Comparison of ENCODE assay signal across 10 cellular contexts in the genomic region with DNA sequence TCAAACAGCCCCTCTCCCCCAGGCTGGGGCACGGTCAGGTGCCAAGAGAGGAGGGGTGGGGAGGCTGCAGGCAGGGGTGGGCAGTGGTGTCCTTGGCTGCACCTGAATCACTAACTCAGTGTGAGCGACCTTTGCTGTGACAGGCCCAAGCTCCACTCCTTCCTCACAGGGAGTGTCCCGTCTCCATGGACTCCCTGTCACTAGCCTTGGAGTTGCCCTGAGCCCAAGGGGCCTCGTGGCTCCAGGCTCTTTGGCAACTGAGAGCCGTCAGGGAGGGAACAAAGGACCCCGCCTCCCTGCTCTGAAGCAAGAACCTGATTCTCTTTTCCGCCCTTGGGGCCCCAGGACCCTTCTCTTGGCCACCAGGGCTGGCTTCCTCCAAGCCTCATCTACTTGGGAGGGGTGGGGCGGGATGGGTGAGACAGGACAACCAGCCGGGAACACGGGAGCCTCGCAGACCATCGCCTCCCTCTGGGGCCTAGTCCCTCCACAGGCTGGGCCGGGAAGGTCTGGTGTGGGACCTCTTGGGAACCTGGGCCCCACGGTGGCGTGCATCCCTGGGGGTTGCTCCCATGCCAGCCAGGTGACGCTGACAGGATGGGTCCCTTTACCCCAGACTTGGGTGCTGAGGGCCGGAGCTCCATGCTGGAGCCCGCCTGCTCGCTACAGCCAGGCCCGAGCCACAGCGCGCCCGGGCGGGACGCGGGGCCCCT. TPM values are rescaled to one million over a fixed set of nuclear protein-coding genes. Genes with fewer than 3 reads are reported as not detected.
DNase-seq lines count a peak whose midpoint lies in the region; ATAC-seq and TF ChIP-seq lines count a peak whose summit lies in the region.
"Had no signal": no experiment of that assay in that cellular context is flagged by ENCODE, and none has a peak within 500 bp of the region (broad histone marks: within the 10 kb centered on the region; RNA-seq: fewer than 3 reads in every experiment).

No MANE protein-coding gene starts in this region.

- no peaks in the 10 kb centered on the region for H3K27me3 Mint-ChIP-seq in activated T-helper 1 cell treated with anti-CD3 and anti-CD28 coated beads, Interleukin-12 subunit alpha, Interleukin-12 subunit beta, Interleukin-2, Interleukin-4 antibody, amounts not matched to agents 30 ng/mL and 10 ng/mL and 1 ng/mL, durations not matched to agents 14 hours and 24 hours and 36 hours (ENCODE audit: insufficient read depth)
- H3K27me3 Mint-ChIP-seq: activated CD4-positive, alpha-beta memory T cell treated with anti-CD3 and anti-CD28 coated beads, Interleukin-2, amount 10 ng/mL, durations not matched to agents 7 days and 5 days had no signal

- H3K27me3 ChIP-seq in left ventricle myocardium inferior (ENCODE audit: low read depth) (no peaks in the 10 kb centered on the region), body of pancreas (no peaks in the 10 kb centered on the region), mucosa of rectum (ENCODE audit: control insufficient read depth in 2 of 2, insufficient read depth in 2 of 2, low read length in 2 of 2) (no peaks in the 10 kb centered on the region), vagina (no peaks in the 10 kb centered on the region)

- peak overlapping the region; percentile 88 for H3K4me3 ChIP-seq in left ventricle myocardium inferior
- H3K4me3 ChIP-seq in body of pancreas, result no peak overlapping the region
- H3K4me3 ChIP-seq in mucosa of rectum (ENCODE audit: low read length in 2 of 2), result peak overlapping the region; percentile 72 to 76
- H3K4me3 ChIP-seq in vagina, result peak overlapping the region; percentile 57 to 61

- no peak overlapping the region for H3K27ac Mint-ChIP-seq in activated T-helper 1 cell treated with anti-CD3 and anti-CD28 coated beads, Interleukin-12 subunit alpha, Interleukin-12 subunit beta, Interleukin-2, Interleukin-4 antibody, amounts not matched to agents 30 ng/mL and 10 ng/mL and 1 ng/mL, durations not matched to agents 14 hours and 24 hours and 36 hours
- H3K27ac Mint-ChIP-seq: activated CD4-positive, alpha-beta memory T cell treated with anti-CD3 and anti-CD28 coated beads, Interleukin-2, amount 10 ng/mL, durations not matched to agents 7 days and 5 days had no signal

- no peaks in the 10 kb centered on the region for H3K36me3 Mint-ChIP-seq in activated T-helper 1 cell treated with anti-CD3 and anti-CD28 coated beads, Interleukin-12 subunit alpha, Interleukin-12 subunit beta, Interleukin-2, Interleukin-4 antibody, amounts not matched to agents 30 ng/mL and 10 ng/mL and 1 ng/mL, durations not matched to agents 14 hours and 24 hours and 36 hours (ENCODE audit: low read depth)

- H3K27ac ChIP-seq in left ventricle myocardium inferior (replicated peaks), result peak overlapping the region; percentile 92
- H3K27ac ChIP-seq in body of pancreas, result peak overlapping the region in 3 of 4 donors; percentile 52 to 72 (median 53)
- H3K27ac ChIP-seq in mucosa of rectum (ENCODE audit: low read depth in 2 of 2, low read length in 2 of 2), result peak overlapping the region in 1 of 2 donors; percentile 73
- H3K27ac ChIP-seq in vagina, result no peak overlapping the region
- H3K27ac ChIP-seq: GM23248 had no signal

- H3K36me3 ChIP-seq in left ventricle myocardium inferior (peaks cover 12% of the 10 kb centered on the region), body of pancreas (replicated peaks in 1 of 2; ENCODE audit: insufficient read depth in 1 of 2, low read depth in 2 of 2) (no peaks in the 10 kb centered on the region), mucosa of rectum (ENCODE audit: control insufficient read depth in 2 of 2, insufficient read depth in 2 of 2, low read length in 2 of 2) (peaks cover 5 to 6% of the 10 kb centered on the region in 2 donors), vagina (peaks cover 0 to 7% of the 10 kb centered on the region in 2 donors)

- no peak overlapping the region for H3K4me3 Mint-ChIP-seq in activated T-helper 1 cell treated with anti-CD3 and anti-CD28 coated beads, Interleukin-12 subunit alpha, Interleukin-12 subunit beta, Interleukin-2, Interleukin-4 antibody, amounts not matched to agents 30 ng/mL and 10 ng/mL and 1 ng/mL, durations not matched to agents 14 hours and 24 hours and 36 hours

- DNase-seq in left ventricle myocardium inferior (no peak), left ventricle myocardium superior (no peak), body of pancreas (no peak), vagina (ENCODE audit: extremely low spot score in 2 of 2) (no peak), H4 (ENCODE audit: low spot score) (no peak), islet precursor cell (no peak)
- DNase-seq in activated T-helper 1 cell treated with anti-CD3 and anti-CD28 coated beads, Interleukin-12 subunit alpha, Interleukin-12 subunit beta, Interleukin-2, Interleukin-4 antibody, amounts not matched to agents 30 ng/mL and 10 ng/mL and 1 ng/mL, durations not matched to agents 14 hours and 24 hours and 36 hours (ENCODE audit: low spot score), result no peak

- 43 to 62% methylated on average over 5 to 26 of the region's 26 CpGs for WGBS in body of pancreas, 2 donors

- TF ChIP-seq POLR2A in body of pancreas (IDR thresholded peaks at IDR 0.05) (no peak), vagina (IDR thresholded peaks at IDR 0.05) (no peak)

- no peaks in the 10 kb centered on the region for H3K4me1 Mint-ChIP-seq in activated T-helper 1 cell treated with anti-CD3 and anti-CD28 coated beads, Interleukin-12 subunit alpha, Interleukin-12 subunit beta, Interleukin-2, Interleukin-4 antibody, amounts not matched to agents 30 ng/mL and 10 ng/mL and 1 ng/mL, durations not matched to agents 14 hours and 24 hours and 36 hours (ENCODE audit: low read depth)
- H3K4me1 Mint-ChIP-seq: activated CD4-positive, alpha-beta memory T cell treated with anti-CD3 and anti-CD28 coated beads, Interleukin-2, amount 10 ng/mL, durations not matched to agents 7 days and 5 days had no signal

- H3K9me3 ChIP-seq in left ventricle myocardium inferior (replicated peaks), result no peaks in the 10 kb centered on the region
- no peaks in the 10 kb centered on the region for H3K9me3 ChIP-seq in body of pancreas
- H3K9me3 ChIP-seq in mucosa of rectum (ENCODE audit: control insufficient read depth in 2 of 2, low read length in 2 of 2), result no peaks in the 10 kb centered on the region
- H3K9me3 ChIP-seq in vagina, result no peaks in the 10 kb centered on the region

- intact Hi-C loops in left ventricle myocardium inferior (cut with micrococcal nuclease), result no loop called here
- intact Hi-C loops in left ventricle myocardium superior (cut with micrococcal nuclease), result no loop called here
- intact Hi-C loops in body of pancreas (cut with DNase I), result no loop called here
- intact Hi-C loops in vagina (cut with DNase I), result no loop called here
- intact Hi-C loops in activated T-helper 1 cell treated with anti-CD3 and anti-CD28 coated beads, Interleukin-12 subunit alpha, Interleukin-12 subunit beta, Interleukin-2, Interleukin-4 antibody, amounts not matched to agents 30 ng/mL and 10 ng/mL and 1 ng/mL, durations not matched to agents 14 hours and 24 hours and 36 hours (cut with micrococcal nuclease), result loop anchor here (2.0 kb wide), 1 partner anchor 32 kb away; no protein-coding TSS in a partner anchor

- TF ChIP-seq CTCF in left ventricle myocardium inferior (IDR thresholded peaks at IDR 0.05; ENCODE audit: borderline replicate concordance) (no peak), body of pancreas (IDR thresholded peaks at IDR 0.05) (no peak), vagina (IDR thresholded peaks at IDR 0.05) (no peak)

- H3K9ac ChIP-seq in mucosa of rectum (ENCODE audit: low read depth in 1 of 2, low read length in 2 of 2), result no peak overlapping the region
- H3K9ac ChIP-seq: GM23248 had no signal

- ATAC-seq in left ventricle myocardium superior (no peak), body of pancreas (no peak)

- no peaks in the 10 kb centered on the region for H3K9me3 Mint-ChIP-seq in activated T-helper 1 cell treated with anti-CD3 and anti-CD28 coated beads, Interleukin-12 subunit alpha, Interleukin-12 subunit beta, Interleukin-2, Interleukin-4 antibody, amounts not matched to agents 30 ng/mL and 10 ng/mL and 1 ng/mL, durations not matched to agents 14 hours and 24 hours and 36 hours
- H3K9me3 Mint-ChIP-seq: activated CD4-positive, alpha-beta memory T cell treated with anti-CD3 and anti-CD28 coated beads, Interleukin-2, amount 10 ng/mL, durations not matched to agents 7 days and 5 days had no signal

- H3K4me1 ChIP-seq in left ventricle myocardium inferior (peaks cover 82% of the 10 kb centered on the region), body of pancreas (peaks cover 32% of the 10 kb centered on the region), mucosa of rectum (ENCODE audit: control insufficient read depth in 2 of 2, insufficient read depth in 2 of 2, low read length in 2 of 2) (peaks cover 10 to 26% of the 10 kb centered on the region in 2 donors), vagina (peaks cover 40% of the 10 kb centered on the region)

RNA-seq across cellular contexts. Expression of a gene that starts 0.9 kb away (rescaled TPM):
- total RNA-seq in left ventricle myocardium inferior (218 TPM), left ventricle myocardium superior (226 TPM), body of pancreas (1 to 10 TPM; 4.0 to 4.7 TPM), vagina (10.3 TPM)
- total RNA-seq in H4 (2014; rRNA removed; shearing (Covaris generic)), result 3.7 and 4.0 TPM in 2 replicates
- 1.1 and 1.2 TPM in 2 replicates for total RNA-seq in activated T-helper 1 cell treated with anti-CD3 and anti-CD28 coated beads, Interleukin-12 subunit alpha, Interleukin-12 subunit beta, Interleukin-2, Interleukin-4 antibody, amounts not matched to agents 30 ng/mL and 10 ng/mL and 1 ng/mL, durations not matched to agents 14 hours and 24 hours and 36 hours

RNA-seq across cellular contexts. Expression of a gene that starts 29.9 kb away (rescaled TPM):
- total RNA-seq in left ventricle myocardium inferior (55.6 TPM), left ventricle myocardium superior (65.1 TPM), body of pancreas (100 to 1,000 TPM; 111 to 130 TPM), vagina (284 TPM)
- total RNA-seq in H4 (2014; rRNA removed; shearing (Covaris generic)), result 286 and 381 TPM in 2 replicates
- 111 and 113 TPM in 2 replicates for total RNA-seq in activated T-helper 1 cell treated with anti-CD3 and anti-CD28 coated beads, Interleukin-12 subunit alpha, Interleukin-12 subunit beta, Interleukin-2, Interleukin-4 antibody, amounts not matched to agents 30 ng/mL and 10 ng/mL and 1 ng/mL, durations not matched to agents 14 hours and 24 hours and 36 hours

RNA-seq across cellular contexts. Expression of a gene that starts 33.7 kb away (rescaled TPM):
- total RNA-seq in left ventricle myocardium inferior (28.5 TPM), left ventricle myocardium superior (30.4 TPM), body of pancreas (10 to 100 TPM; 46.2 to 90.3 TPM), vagina (49.1 TPM)
- 13.0 and 16.3 TPM in 2 replicates for total RNA-seq in H4 (2014; rRNA removed; shearing (Covaris generic))
- 86.6 and 91.6 TPM in 2 replicates for total RNA-seq in activated T-helper 1 cell treated with anti-CD3 and anti-CD28 coated beads, Interleukin-12 subunit alpha, Interleukin-12 subunit beta, Interleukin-2, Interleukin-4 antibody, amounts not matched to agents 30 ng/mL and 10 ng/mL and 1 ng/mL, durations not matched to agents 14 hours and 24 hours and 36 hours

Comparison
In these comparisons a context has a peak if more than half of its experiments do, and no peak if none do; other contexts are left out.
1. H3K4me3 ChIP-seq: peak in left ventricle myocardium inferior (single experiment), mucosa of rectum (2 of 2) and vagina (2 of 2); none in body of pancreas (0 of 2).
2. RNA of a gene that starts 0.9 kb away (total RNA-seq): 226 TPM in left ventricle myocardium superior (single experiment) and 218 TPM in left ventricle myocardium inferior (single experiment); 10.3 TPM in vagina (single experiment), 4.0 to 4.7 TPM in body of pancreas, 3.7 to 4.0 TPM in H4 and 1.1 to 1.2 TPM in activated T-helper 1 cell treated with anti-CD3 and anti-CD28 coated beads, Interleukin-12 subunit alpha, Interleukin-12 subunit beta, Interleukin-2, Interleukin-4 antibody, amounts not matched to agents 30 ng/mL and 10 ng/mL and 1 ng/mL, durations not matched to agents 14 hours and 24 hours and 36 hours; every median in the first group is over 10 times any median in the second.